ENCODE assay signal across 16 cellular contexts in genomic region chr12:59637657-59638150, GRCh38. TPM values are rescaled to one million over a fixed set of nuclear protein-coding genes. Genes with fewer than 3 reads are reported as not detected.
A peak's percentile ranks its signal among the peaks of the same experiment; 100 is the strongest.
DNase-seq lines count a peak whose midpoint lies in the region; ATAC-seq, FAIRE-seq and TF ChIP-seq lines count a peak whose summit lies in the region.
"Had no signal": no experiment of that assay in that cellular context is flagged by ENCODE, and none has a peak within 500 bp of the region (broad histone marks: within the 10 kb centered on the region; RNA-seq: fewer than 3 reads in every experiment).

No MANE protein-coding gene starts in this region.

- H3K4me3 Mint-ChIP-seq in activated naive CD8-positive, alpha-beta T cell treated with anti-CD3 and anti-CD28 coated beads for 36 hours, result no peak overlapping the region
- peak overlapping the region in 2 of 10 donors; percentile 5 to 30 for H3K4me3 Mint-ChIP-seq in naive thymus-derived CD8-positive, alpha-beta T cell

- TF ChIP-seq POLR2A in GM12891 (IDR thresholded peaks at IDR 0.05; ENCODE audit: low read depth, low read length), result no peak

- intact Hi-C loops in lower lobe of right lung (cut with DNase I), result no loop called here

- no peaks in the 10 kb centered on the region for H3K9me3 ChIP-seq in lower lobe of right lung
- H3K9me3 ChIP-seq: ascending aorta, spleen, tibial nerve had no signal

- H3K4me3 ChIP-seq in lower lobe of right lung, result no peak overlapping the region
- H3K4me3 ChIP-seq: ascending aorta, spleen, tibial nerve had no signal

- H3K27me3 Mint-ChIP-seq in activated naive CD8-positive, alpha-beta T cell treated with anti-CD3 and anti-CD28 coated beads for 36 hours, result no peaks in the 10 kb centered on the region
- H3K27me3 Mint-ChIP-seq in naive thymus-derived CD8-positive, alpha-beta T cell, result no peaks in the 10 kb centered on the region

- DNase-seq in GM12891 (ENCODE audit: insufficient read length, low spot score) (no peak), GM19239 (ENCODE audit: insufficient read length, low spot score) (no peak), epidermal melanocyte (ENCODE audit: insufficient read length, low spot score) (no peak), lower lobe of right lung (no peak), HuH-7.5 (ENCODE audit: low spot score) (no peak)
- no peak for DNase-seq in activated naive CD8-positive, alpha-beta T cell treated with anti-CD3 and anti-CD28 coated beads for 36 hours
- no peak for DNase-seq in naive thymus-derived CD8-positive, alpha-beta T cell
- DNase-seq: activated effector memory CD4-positive, alpha-beta T cell treated with Interleukin-2 at 50 U/mL for 16 hours; foreskin fibroblast; MM.1S; NCI-H1930; NCI-H446 treated with DMSO at 0.1 percent for 48 hours; spleen; WERI-Rb-1 had no signal

- peaks cover 4% of the 10 kb centered on the region for H3K9me3 Mint-ChIP-seq in activated naive CD8-positive, alpha-beta T cell treated with anti-CD3 and anti-CD28 coated beads for 36 hours
- H3K9me3 Mint-ChIP-seq in naive thymus-derived CD8-positive, alpha-beta T cell, result peaks cover 0 to 3% (median 0%) of the 10 kb centered on the region in 9 donors

- no peaks in the 10 kb centered on the region for H3K27me3 ChIP-seq in lower lobe of right lung (ENCODE audit: low read depth)
- H3K27me3 ChIP-seq: ascending aorta, spleen, tibial nerve had no signal

- H3K36me3 ChIP-seq in lower lobe of right lung, result no peaks in the 10 kb centered on the region
- H3K36me3 ChIP-seq: ascending aorta, tibial nerve, WERI-Rb-1 had no signal

- H3K4me1 Mint-ChIP-seq in activated naive CD8-positive, alpha-beta T cell treated with anti-CD3 and anti-CD28 coated beads for 36 hours, result peaks cover 39% of the 10 kb centered on the region
- H3K4me1 Mint-ChIP-seq in naive thymus-derived CD8-positive, alpha-beta T cell, result peaks cover 19 to 62% (median 57%) of the 10 kb centered on the region in 4 donors

- peaks cover 37% of the 10 kb centered on the region for H3K36me3 Mint-ChIP-seq in activated naive CD8-positive, alpha-beta T cell treated with anti-CD3 and anti-CD28 coated beads for 36 hours
- H3K36me3 Mint-ChIP-seq in naive thymus-derived CD8-positive, alpha-beta T cell, result peaks cover 7 to 20% (median 19%) of the 10 kb centered on the region in 3 donors

- H3K4me1 ChIP-seq in lower lobe of right lung, result no peaks in the 10 kb centered on the region
- H3K4me1 ChIP-seq: ascending aorta, tibial nerve had no signal

- TF ChIP-seq CTCF in lower lobe of right lung (IDR thresholded peaks at IDR 0.05), result no peak

- H3K27ac ChIP-seq in lower lobe of right lung, result no peak overlapping the region
- H3K27ac ChIP-seq: ascending aorta, spleen, tibial nerve, WERI-Rb-1 had no signal

- POLR2A ChIA-PET in naive thymus-derived CD8-positive, alpha-beta T cell (lab: Charles Lee), result no interaction called here

- no peak for ATAC-seq in naive thymus-derived CD8-positive, alpha-beta T cell
- no peak for ATAC-seq in lower lobe of right lung

- H3K27ac Mint-ChIP-seq in activated naive CD8-positive, alpha-beta T cell treated with anti-CD3 and anti-CD28 coated beads for 36 hours, result peak overlapping the region; percentile 54
- H3K27ac Mint-ChIP-seq in naive thymus-derived CD8-positive, alpha-beta T cell, result peak overlapping the region in 7 of 10 donors; percentile 0 to 80 (median 26)

- peak; percentile 69 for FAIRE-seq in GM12891 (lab: Jason Lieb, UNC)
- peak; percentile 86 for FAIRE-seq in GM19239 (lab: Jason Lieb, UNC)

TF ChIP-seq in GM12891, 5 proteins besides CTCF, POLR2A, EP300 and RAD21:
- no peak for TF ChIP-seq PAX5 (IDR thresholded peaks at IDR 0.05; ENCODE audit: insufficient read depth, low read length, severe bottlenecking)
- TF ChIP-seq POU2F2 (IDR thresholded peaks at IDR 0.05; ENCODE audit: low read depth, low read length), result no peak
- TF ChIP-seq TAF1 (IDR thresholded peaks at IDR 0.05; ENCODE audit: low read depth, low read length), result no peak
- no peak for TF ChIP-seq POLR2AphosphoS5 (IDR thresholded peaks at IDR 0.05; ENCODE audit: low read depth, low read length)
- no peak for TF ChIP-seq SPI1 (IDR thresholded peaks at IDR 0.05; ENCODE audit: low read depth, low read length)
TF ChIP-seq in GM12891: peak in this region for 0.

RNA-seq across cellular contexts. Expression of gene SLC16A7, which starts 41.9 kb away (rescaled TPM):
- polyA plus RNA-seq in GM12891 (2012; ENCODE audit: low read depth, missing spikeins), result 0.90 TPM
- 10 to 100 TPM; 22.7 to 27.6 TPM for total RNA-seq in activated naive CD8-positive, alpha-beta T cell treated with anti-CD3 and anti-CD28 coated beads for 36 hours
- total RNA-seq in naive thymus-derived CD8-positive, alpha-beta T cell, result 10 to 100 TPM; 60.7 to 65.2 TPM
- 10 to 100 TPM; 24.9 to 27.2 (median 27.1) TPM for polyA plus RNA-seq in naive thymus-derived CD8-positive, alpha-beta T cell
- total RNA-seq in lower lobe of right lung, result 13.3 TPM
